In genomic region chr12:56307221-56307965, GRCh38 we compare ENCODE assay signal across 31 cellular contexts. TPM values are rescaled to one million over a fixed set of nuclear protein-coding genes. Genes with fewer than 3 reads are reported as not detected.
"Had no signal": no experiment of that assay in that cellular context is flagged by ENCODE, and none has a peak within 500 bp of the region (broad histone marks: within the 10 kb centered on the region; RNA-seq: fewer than 3 reads in every experiment).

No MANE protein-coding gene starts in this region.

- ATAC-seq: activated CD8-positive, alpha-beta T cell treated with anti-CD3 and anti-CD28 coated beads for 36 hours; activated naive CD4-positive, alpha-beta T cell treated with anti-CD3 and anti-CD28 coated beads, Interleukin-2, amount 50 U/mL, for 72 hours; body of pancreas; PC-3 had no signal

- H3K27ac ChIP-seq: adrenal gland, body of pancreas, breast epithelium, Peyer's patch, WERI-Rb-1 had no signal

- H3K4me3 ChIP-seq: adrenal gland, body of pancreas, breast epithelium, Peyer's patch had no signal

- H3K36me3 ChIP-seq: breast epithelium had no signal

- H3K27me3 ChIP-seq: adrenal gland, body of pancreas, breast epithelium, Peyer's patch had no signal

- H3K4me1 ChIP-seq: body of pancreas, breast epithelium, Peyer's patch had no signal

- H3K9me3 Mint-ChIP-seq: activated CD4-positive, alpha-beta T cell treated with anti-CD3 and anti-CD28 coated beads, Interleukin-2, amount 10 ng/mL, durations not matched to agents 24 days and 14 days; activated CD8-positive, alpha-beta T cell treated with anti-CD3 and anti-CD28 coated beads for 36 hours; activated naive CD4-positive, alpha-beta T cell treated with anti-CD3 and anti-CD28 coated beads for 36 hours; activated naive CD4-positive, alpha-beta T cell treated with anti-CD3 and anti-CD28 coated beads, Interleukin-2, amount 50 U/mL, for 72 hours; activated T-helper 1 cell treated with anti-CD3 and anti-CD28 coated beads, Interleukin-12 subunit alpha, Interleukin-12 subunit beta, Interleukin-2, Interleukin-4 antibody, amounts not matched to agents 30 ng/mL and 10 ng/mL and 1 ng/mL, durations not matched to agents 14 hours and 24 hours and 36 hours had no signal

- H3K27ac Mint-ChIP-seq: activated CD4-positive, alpha-beta T cell treated with anti-CD3 and anti-CD28 coated beads, Interleukin-2, amount 10 ng/mL, durations not matched to agents 24 days and 14 days; activated CD8-positive, alpha-beta T cell treated with anti-CD3 and anti-CD28 coated beads for 36 hours; activated naive CD4-positive, alpha-beta T cell treated with anti-CD3 and anti-CD28 coated beads for 36 hours; activated naive CD4-positive, alpha-beta T cell treated with anti-CD3 and anti-CD28 coated beads, Interleukin-2, amount 50 U/mL, for 72 hours; activated T-helper 1 cell treated with anti-CD3 and anti-CD28 coated beads, Interleukin-12 subunit alpha, Interleukin-12 subunit beta, Interleukin-2, Interleukin-4 antibody, amounts not matched to agents 30 ng/mL and 10 ng/mL and 1 ng/mL, durations not matched to agents 14 hours and 24 hours and 36 hours had no signal

- H3K9me3 ChIP-seq: adrenal gland, body of pancreas, breast epithelium, Peyer's patch had no signal

- DNase-seq: activated CD4-positive, alpha-beta T cell treated with anti-CD3 and anti-CD28 coated beads, Interleukin-2, amount 10 ng/mL, durations not matched to agents 24 days and 14 days; activated CD4-positive, alpha-beta T cell treated with anti-CD3 and anti-CD28 coated beads, Interleukin-2, amount 50 U/mL, for 4 hours; activated CD8-positive, alpha-beta T cell treated with anti-CD3 and anti-CD28 coated beads for 36 hours; activated gamma-delta T cell treated with Interleukin-2 at 50 U/mL for 16 hours; activated naive CD4-positive, alpha-beta T cell treated with anti-CD3 and anti-CD28 coated beads for 36 hours; activated T-cell treated with anti-CD3 and anti-CD28 coated beads, Interleukin-2, amount 50 U/mL, for 1 hour; body of pancreas; caudate nucleus; cerebellar nuclear complex; Karpas-422; NCI-H1105; NCI-H1417 treated with DMSO at 0.1 percent for 48 hours; NCI-H1930; NCI-H2081 treated with DMSO at 0.1 percent for 48 hours; NCI-H345; NCI-H510A; NCI-H526; NCI-H748 treated with DMSO at 0.1 percent for 48 hours; NK-92 treated with Interleukin-12 subunit alpha and Interleukin-12 subunit beta, amount 100 ng/mL, for 24 hours; PC-3; Peyer's patch; Right ventricle myocardium superior; SW 1271; T-helper 1 cell; T-helper 2 cell; T1000; WERI-Rb-1 had no signal

- H3K4me3 Mint-ChIP-seq: activated CD4-positive, alpha-beta T cell treated with anti-CD3 and anti-CD28 coated beads, Interleukin-2, amount 10 ng/mL, durations not matched to agents 24 days and 14 days; activated CD8-positive, alpha-beta T cell treated with anti-CD3 and anti-CD28 coated beads for 36 hours; activated naive CD4-positive, alpha-beta T cell treated with anti-CD3 and anti-CD28 coated beads for 36 hours; activated T-helper 1 cell treated with anti-CD3 and anti-CD28 coated beads, Interleukin-12 subunit alpha, Interleukin-12 subunit beta, Interleukin-2, Interleukin-4 antibody, amounts not matched to agents 30 ng/mL and 10 ng/mL and 1 ng/mL, durations not matched to agents 14 hours and 24 hours and 36 hours had no signal

- H3K27me3 Mint-ChIP-seq: activated CD4-positive, alpha-beta T cell treated with anti-CD3 and anti-CD28 coated beads, Interleukin-2, amount 10 ng/mL, durations not matched to agents 24 days and 14 days; activated CD8-positive, alpha-beta T cell treated with anti-CD3 and anti-CD28 coated beads for 36 hours had no signal

RNA-seq across cellular contexts. Expression of gene IL23A, which starts 31.3 kb away (rescaled TPM):
- total RNA-seq: body of pancreas, Right ventricle myocardium superior had no signal
